In genomic region chr16:88917915-88918627, GRCh38 we compare ENCODE assay signal across 19 cellular contexts. TPM values are rescaled to one million over a fixed set of nuclear protein-coding genes. Genes with fewer than 3 reads are reported as not detected.
"Had no signal": no experiment of that assay in that cellular context is flagged by ENCODE, and none has a peak within 500 bp of the region (broad histone marks: within the 10 kb centered on the region; RNA-seq: fewer than 3 reads in every experiment).

No MANE protein-coding gene starts in this region.

- H3K36me3 Mint-ChIP-seq: activated CD4-positive, alpha-beta memory T cell treated with anti-CD3 and anti-CD28 coated beads for 36 hours; activated naive CD8-positive, alpha-beta T cell treated with anti-CD3 and anti-CD28 coated beads for 36 hours; mesothelial cell of epicardium had no signal

- H3K27me3 Mint-ChIP-seq: activated CD4-positive, alpha-beta memory T cell treated with anti-CD3 and anti-CD28 coated beads for 36 hours; activated naive CD8-positive, alpha-beta T cell treated with anti-CD3 and anti-CD28 coated beads for 36 hours had no signal

- FAIRE-seq: kidney, small intestine had no signal

- H3K27me3 ChIP-seq: brain microvascular endothelial cell, right atrium auricular region, transverse colon had no signal

- H3K27ac ChIP-seq: brain microvascular endothelial cell, esophagus muscularis mucosa, right atrium auricular region, transverse colon had no signal

- H3K4me3 ChIP-seq: esophagus muscularis mucosa, right atrium auricular region, transverse colon had no signal

- H3K27ac Mint-ChIP-seq: activated CD4-positive, alpha-beta memory T cell treated with anti-CD3 and anti-CD28 coated beads for 36 hours; activated naive CD8-positive, alpha-beta T cell treated with anti-CD3 and anti-CD28 coated beads for 36 hours; endodermal cell; mesothelial cell of epicardium had no signal

- H3K9me3 Mint-ChIP-seq: activated CD4-positive, alpha-beta memory T cell treated with anti-CD3 and anti-CD28 coated beads for 36 hours; activated naive CD8-positive, alpha-beta T cell treated with anti-CD3 and anti-CD28 coated beads for 36 hours; endodermal cell had no signal

- H3K9me3 ChIP-seq: esophagus muscularis mucosa, right atrium auricular region, transverse colon had no signal

- H3K4me3 Mint-ChIP-seq: activated CD4-positive, alpha-beta memory T cell treated with anti-CD3 and anti-CD28 coated beads for 36 hours; activated naive CD8-positive, alpha-beta T cell treated with anti-CD3 and anti-CD28 coated beads for 36 hours; endodermal cell; mesothelial cell of epicardium had no signal

- DNase-seq: activated CD4-positive, alpha-beta memory T cell treated with anti-CD3 and anti-CD28 coated beads for 36 hours; activated gamma-delta T cell; activated naive CD8-positive, alpha-beta T cell treated with anti-CD3 and anti-CD28 coated beads for 36 hours; activated T-cell treated with anti-CD3 and anti-CD28 coated beads, Interleukin-2, amount 50 U/mL, for 48 hours; brain microvascular endothelial cell; foreskin fibroblast; glutamatergic neuron; kidney; posterior cingulate gyrus; small intestine; T-helper 2 cell; transverse colon had no signal

- H3K36me3 ChIP-seq: brain microvascular endothelial cell, esophagus muscularis mucosa, right atrium auricular region, transverse colon had no signal

RNA-seq across cellular contexts. Expression of gene PABPN1L, which starts 51.6 kb away (rescaled TPM):
- total RNA-seq: activated CD4-positive, alpha-beta memory T cell treated with anti-CD3 and anti-CD28 coated beads for 36 hours; activated naive CD8-positive, alpha-beta T cell treated with anti-CD3 and anti-CD28 coated beads for 36 hours; cerebellum; dermis microvascular lymphatic vessel endothelial cell; endodermal cell; esophagus muscularis mucosa; kidney; lower leg skin; right atrium auricular region; transverse colon had no signal
- polyA plus RNA-seq: small intestine had no signal

RNA-seq across cellular contexts. Expression of gene CBFA2T3, which starts 58.9 kb away (rescaled TPM):
- total RNA-seq: dermis microvascular lymphatic vessel endothelial cell had no signal
